In genomic region chr17:34519286-34519685, GRCh38 we compare ENCODE assay signal across 11 cellular contexts.
DNase-seq lines count a peak whose midpoint lies in the region; ATAC-seq and TF ChIP-seq lines count a peak whose summit lies in the region.
"Had no signal": no experiment of that assay in that cellular context is flagged by ENCODE, and none has a peak within 500 bp of the region (broad histone marks: within the 10 kb centered on the region; RNA-seq: fewer than 3 reads in every experiment).

No MANE protein-coding gene starts in this region.

- no peaks in the 10 kb centered on the region for H3K4me1 Mint-ChIP-seq in activated CD8-positive, alpha-beta memory T cell treated with anti-CD3 and anti-CD28 coated beads, Interleukin-2, amount 10 ng/mL, durations not matched to agents 7 days and 5 days
- no peaks in the 10 kb centered on the region for H3K4me1 Mint-ChIP-seq in progenitor cell of endocrine pancreas (ENCODE audit: low read depth)

- TF ChIP-seq CTCF in LNCAP (IDR thresholded peaks at IDR 0.05) (peak; percentile 39; the same call in 1 of the 2 replicates), dorsolateral prefrontal cortex (IDR thresholded peaks at IDR 0.05 in 54 of 56, conservative IDR thresholded peaks at IDR 0.05 in 2 of 56; ENCODE audit: low read depth in 1 of 56, partially characterized antibody in 56 of 56) (peak in 45 of 56 donors; percentile 10 to 54 (median 33)), progenitor cell of endocrine pancreas (IDR thresholded peaks at IDR 0.05; ENCODE audit: unreplicated experiment) (peak; percentile 59)

- peaks cover 37% of the 10 kb centered on the region for H3K27me3 Mint-ChIP-seq in activated CD8-positive, alpha-beta memory T cell treated with anti-CD3 and anti-CD28 coated beads, Interleukin-2, amount 10 ng/mL, durations not matched to agents 7 days and 5 days
- peaks cover 42% of the 10 kb centered on the region for H3K27me3 Mint-ChIP-seq in progenitor cell of endocrine pancreas

- ATAC-seq in activated CD8-positive, alpha-beta memory T cell treated with anti-CD3 and anti-CD28 coated beads, Interleukin-2, amount 10 ng/mL, durations not matched to agents 7 days and 5 days = peak; percentile 49
- ATAC-seq in GM18861 (IDR thresholded peaks at IDR 0.05; ENCODE audit: unreplicated experiment) = no peak
- ATAC-seq in GM18498 (IDR thresholded peaks at IDR 0.05; ENCODE audit: unreplicated experiment) = no peak
- no peak for ATAC-seq in HG03108 (IDR thresholded peaks at IDR 0.05; ENCODE audit: unreplicated experiment)

- H3K9me3 Mint-ChIP-seq in activated CD8-positive, alpha-beta memory T cell treated with anti-CD3 and anti-CD28 coated beads, Interleukin-2, amount 10 ng/mL, durations not matched to agents 7 days and 5 days (ENCODE audit: low read depth) = no peaks in the 10 kb centered on the region
- no peaks in the 10 kb centered on the region for H3K9me3 Mint-ChIP-seq in progenitor cell of endocrine pancreas (ENCODE audit: low read depth)
- H3K9me3 Mint-ChIP-seq: dendritic cell treated with granulocyte-macrophage colony-stimulating factor and Interleukin-4, amounts not matched to agents 40 ng/mL and 50 ng/mL, for 4 days had no signal

- intact Hi-C loops in dorsolateral prefrontal cortex (cut with DNase I) = no loop called here

- H3K36me3 Mint-ChIP-seq in activated CD8-positive, alpha-beta memory T cell treated with anti-CD3 and anti-CD28 coated beads, Interleukin-2, amount 10 ng/mL, durations not matched to agents 7 days and 5 days = no peaks in the 10 kb centered on the region
- H3K36me3 Mint-ChIP-seq in progenitor cell of endocrine pancreas (ENCODE audit: insufficient read depth) = no peaks in the 10 kb centered on the region

- CTCF ChIA-PET in activated CD8-positive, alpha-beta memory T cell treated with anti-CD3 and anti-CD28 coated beads, Interleukin-2, amount 10 ng/mL, durations not matched to agents 7 days and 5 days (lab: Charles Lee) = interaction anchor here (0.6 to 1.6 kb wide), 7 partner anchors 19 to 317 kb away, joined by 3 to 7 read pairs (median 3); no protein-coding TSS in a partner anchor

- no peak overlapping the region for H3K4me3 ChIP-seq in dorsolateral prefrontal cortex
- H3K4me3 ChIP-seq: SK-N-MC had no signal

- H3K27ac ChIP-seq in dorsolateral prefrontal cortex = no peak overlapping the region
- H3K27ac ChIP-seq: SK-N-MC had no signal

- H3K4me3 Mint-ChIP-seq in activated CD8-positive, alpha-beta memory T cell treated with anti-CD3 and anti-CD28 coated beads, Interleukin-2, amount 10 ng/mL, durations not matched to agents 7 days and 5 days = no peak overlapping the region
- no peak overlapping the region for H3K4me3 Mint-ChIP-seq in progenitor cell of endocrine pancreas (ENCODE audit: low read depth)
- H3K4me3 Mint-ChIP-seq: dendritic cell treated with granulocyte-macrophage colony-stimulating factor and Interleukin-4, amounts not matched to agents 40 ng/mL and 50 ng/mL, for 4 days had no signal

- no peak overlapping the region for H3K27ac Mint-ChIP-seq in activated CD8-positive, alpha-beta memory T cell treated with anti-CD3 and anti-CD28 coated beads, Interleukin-2, amount 10 ng/mL, durations not matched to agents 7 days and 5 days
- no peak overlapping the region for H3K27ac Mint-ChIP-seq in progenitor cell of endocrine pancreas
- H3K27ac Mint-ChIP-seq: dendritic cell treated with granulocyte-macrophage colony-stimulating factor and Interleukin-4, amounts not matched to agents 40 ng/mL and 50 ng/mL, for 4 days had no signal

- H3K27me3 ChIP-seq in dorsolateral prefrontal cortex = peaks cover 0 to 11% (median 0%) of the 10 kb centered on the region in 45 donors

- peak; percentile 44 for DNase-seq in activated CD8-positive, alpha-beta memory T cell treated with anti-CD3 and anti-CD28 coated beads, Interleukin-2, amount 10 ng/mL, durations not matched to agents 7 days and 5 days
- DNase-seq in activated CD8-positive, alpha-beta memory T cell treated with anti-CD3 and anti-CD28 coated beads for 24 hours = no peak
- DNase-seq in dorsolateral prefrontal cortex (no peak), progenitor cell of endocrine pancreas (ENCODE audit: low spot score, unreplicated experiment) (no peak)
- DNase-seq: trophoblast cell had no signal
